ENCODE assay signal across 8 cellular contexts in genomic region chr6:26097268-26097875, GRCh38. TPM values are rescaled to one million over a fixed set of nuclear protein-coding genes. Genes with fewer than 3 reads are reported as not detected.
DNase-seq lines count a peak whose midpoint lies in the region; ATAC-seq and TF ChIP-seq lines count a peak whose summit lies in the region.

No MANE protein-coding gene starts in this region.

- DNase-seq in G401 (ENCODE audit: low spot score): peak; percentile 83
- DNase-seq in SK-N-DZ (ENCODE audit: low spot score): peak; percentile 62
- DNase-seq in activated gamma-delta T cell treated with anti-CD3 and anti-CD28 coated beads, Interleukin-2, amount 50 U/mL, for 16 hours (ENCODE audit: low read depth): peak; percentile 43
- DNase-seq in globus pallidus (ENCODE audit: low spot score): peak; percentile 52
- DNase-seq in posterior cingulate gyrus: peak in 7 of 10 donors; percentile 48 to 90 (median 63)

- intact Hi-C loops in posterior cingulate gyrus (cut with DNase I): loop anchor here (1.0 kb wide), 1 partner anchor 33 kb away; no protein-coding TSS in a partner anchor

- ATAC-seq in GM19463 (IDR thresholded peaks at IDR 0.05; ENCODE audit: unreplicated experiment): no peak
- no peak for ATAC-seq in GM19035 (IDR thresholded peaks at IDR 0.05; ENCODE audit: unreplicated experiment)

- TF ChIP-seq CTCF in LNCAP (IDR thresholded peaks at IDR 0.05): peak; percentile 61

- in situ Hi-C loops in G401 (cut with HindIII; ENCODE audit: low sequenced_read_pairs): loop anchor here (5.0 kb wide), 1 partner anchor 35 kb away; no protein-coding TSS in a partner anchor

RNA-seq across cellular contexts. Expression of gene HFE, which starts 10.1 kb away (rescaled TPM):
- total RNA-seq in G401 (2014; rRNA removed; shearing (Covaris generic)): 2.3 and 8.0 TPM in 2 replicates
- polyA plus RNA-seq in SK-N-DZ (2014; cell fraction: cytosol; rRNA removed): not detected in 2 replicates
- not detected in 2 replicates for polyA plus RNA-seq in SK-N-DZ (2014; cell fraction: nucleus; rRNA removed)
